Comparison of ENCODE assay signal across 26 cellular contexts in the genomic region with DNA sequence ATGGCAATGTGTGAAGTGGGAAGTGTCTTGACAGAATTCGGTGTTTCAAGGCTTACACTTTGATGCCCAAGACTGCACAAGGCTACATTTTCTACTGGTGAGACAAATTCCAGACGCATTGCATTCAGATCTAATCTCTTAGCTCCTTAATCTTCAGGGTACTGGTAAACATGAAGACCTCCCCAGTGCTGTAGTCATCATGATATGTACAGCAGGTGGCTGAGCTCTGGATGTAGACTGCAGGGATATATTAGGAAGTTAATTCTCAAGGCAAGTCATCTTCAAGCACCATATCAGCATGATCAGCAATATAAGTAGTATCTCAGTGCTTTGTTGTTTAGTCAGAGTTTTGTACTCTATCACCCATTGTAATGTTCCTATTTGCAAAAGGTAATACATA.
DNase-seq lines count a peak whose midpoint lies in the region; ATAC-seq, FAIRE-seq and TF ChIP-seq lines count a peak whose summit lies in the region.
"Had no signal": no experiment of that assay in that cellular context is flagged by ENCODE, and none has a peak within 500 bp of the region (broad histone marks: within the 10 kb centered on the region; RNA-seq: fewer than 3 reads in every experiment).

No MANE protein-coding gene starts in this region.

- peaks cover 93% of the 10 kb centered on the region for H3K4me1 Mint-ChIP-seq in T-helper 1 cell treated with Interleukin-12 subunit alpha and Interleukin-12 subunit beta and Interleukin-4 antibody, amounts not matched to agents 30 μg/mL and 1 μg/mL, for 36 hours (ENCODE audit: low read depth)
- H3K4me1 Mint-ChIP-seq in CD4-positive, alpha-beta memory T cell: peaks cover 82 to 97% (median 91%) of the 10 kb centered on the region in 4 donors
- peaks cover 93% of the 10 kb centered on the region for H3K4me1 Mint-ChIP-seq in activated B cell treated with CpG ODN at 0.5 μM for 24 hours
- H3K4me1 Mint-ChIP-seq in effector memory CD8-positive, alpha-beta T cell (ENCODE audit: low read depth in 2 of 2): peaks cover 67% of the 10 kb centered on the region in 2 donors

- no peak overlapping the region for H3K4me3 ChIP-seq in CD4-positive, alpha-beta memory T cell (ENCODE audit: low read length in 2 of 2)
- H3K4me3 ChIP-seq in HepG2 (replicated peaks in 1 of 3; ENCODE audit: insufficient read depth in 1 of 3, low read depth in 2 of 3, low read length in 3 of 3): no peak overlapping the region
- H3K4me3 ChIP-seq: GM12878, HAP-1, lower lobe of right lung, pancreas, right lobe of liver had no signal

- H4K20me1 ChIP-seq in HepG2 (ENCODE audit: insufficient read depth, low read length): no peaks in the 10 kb centered on the region

- peak overlapping the region; percentile 57 for H3K27ac ChIP-seq in CD4-positive, alpha-beta memory T cell (ENCODE audit: low read depth, low read length)
- H3K27ac ChIP-seq in HepG2 (ENCODE audit: extremely low read length, insufficient read depth, low read length): no peak overlapping the region
- H3K27ac ChIP-seq: 22Rv1, epithelial cell of prostate, foreskin keratinocyte, lower lobe of right lung, pancreas, right lobe of liver had no signal

- no peak overlapping the region for H3K9ac ChIP-seq in HepG2 (ENCODE audit: insufficient read depth, low read depth, low read length)

- H3K27ac Mint-ChIP-seq in T-helper 1 cell treated with Interleukin-12 subunit alpha and Interleukin-12 subunit beta and Interleukin-4 antibody, amounts not matched to agents 30 μg/mL and 1 μg/mL, for 36 hours: peak overlapping the region; percentile 70
- H3K27ac Mint-ChIP-seq in CD4-positive, alpha-beta memory T cell: peak overlapping the region in 6 of 7 donors; percentile 76 to 98 (median 92)
- H3K27ac Mint-ChIP-seq in activated B cell treated with CpG ODN at 0.5 μM for 24 hours: peak overlapping the region; percentile 74
- peak overlapping the region; percentile 88 to 89 for H3K27ac Mint-ChIP-seq in effector memory CD8-positive, alpha-beta T cell
- H3K27ac Mint-ChIP-seq: type B pancreatic cell had no signal

- ATAC-seq in activated B cell treated with CpG ODN at 0.5 μM for 24 hours (ENCODE audit: low read depth) (no peak), HepG2 (no peak)
- ATAC-seq in effector memory CD8-positive, alpha-beta T cell (replicated peaks): no peak
- ATAC-seq: foreskin keratinocyte, pancreas, right lobe of liver had no signal

- no TSS peak for BruUV-seq in HepG2 (replicated peaks; lab: Mats Ljungman, UMichigan)

- peak overlapping the region; percentile 70 for H3K4me3 Mint-ChIP-seq in T-helper 1 cell treated with Interleukin-12 subunit alpha and Interleukin-12 subunit beta and Interleukin-4 antibody, amounts not matched to agents 30 μg/mL and 1 μg/mL, for 36 hours
- H3K4me3 Mint-ChIP-seq in CD4-positive, alpha-beta memory T cell: peak overlapping the region in 6 of 8 donors; percentile 59 to 84 (median 74)
- H3K4me3 Mint-ChIP-seq in activated B cell treated with CpG ODN at 0.5 μM for 24 hours: peak overlapping the region; percentile 6
- peak overlapping the region; percentile 55 to 71 for H3K4me3 Mint-ChIP-seq in effector memory CD8-positive, alpha-beta T cell
- H3K4me3 Mint-ChIP-seq: type B pancreatic cell had no signal

- no peak for FAIRE-seq in HepG2 (lab: Jason Lieb, UNC)
- FAIRE-seq: bronchial epithelial cell, GM12878, pancreas had no signal

- no peaks in the 10 kb centered on the region for H3K27me3 Mint-ChIP-seq in T-helper 1 cell treated with Interleukin-12 subunit alpha and Interleukin-12 subunit beta and Interleukin-4 antibody, amounts not matched to agents 30 μg/mL and 1 μg/mL, for 36 hours (ENCODE audit: low read depth)
- H3K27me3 Mint-ChIP-seq in CD4-positive, alpha-beta memory T cell: no peaks in the 10 kb centered on the region
- H3K27me3 Mint-ChIP-seq in activated B cell treated with CpG ODN at 0.5 μM for 24 hours: no peaks in the 10 kb centered on the region
- H3K27me3 Mint-ChIP-seq in effector memory CD8-positive, alpha-beta T cell: no peaks in the 10 kb centered on the region
- H3K27me3 Mint-ChIP-seq: type B pancreatic cell had no signal

- TF ChIP-seq CTCF in activated B cell treated with CpG ODN at 0.5 μM for 24 hours (IDR thresholded peaks at IDR 0.05) (no peak), HepG2 (CRISPR knock-in tag; IDR thresholded peaks at IDR 0.05) (no peak)

- H3K36me3 Mint-ChIP-seq in T-helper 1 cell treated with Interleukin-12 subunit alpha and Interleukin-12 subunit beta and Interleukin-4 antibody, amounts not matched to agents 30 μg/mL and 1 μg/mL, for 36 hours (ENCODE audit: low read depth): peaks cover 71% of the 10 kb centered on the region
- H3K36me3 Mint-ChIP-seq in CD4-positive, alpha-beta memory T cell: peaks cover 72 to 87% of the 10 kb centered on the region in 2 donors
- peaks cover 91% of the 10 kb centered on the region for H3K36me3 Mint-ChIP-seq in activated B cell treated with CpG ODN at 0.5 μM for 24 hours (ENCODE audit: low read depth)
- peaks cover 76% of the 10 kb centered on the region for H3K36me3 Mint-ChIP-seq in effector memory CD8-positive, alpha-beta T cell (ENCODE audit: insufficient read depth)
- H3K36me3 Mint-ChIP-seq: type B pancreatic cell had no signal

- H3K79me2 ChIP-seq in HepG2 (ENCODE audit: insufficient read depth, low read length): no peaks in the 10 kb centered on the region

- H3K9me3 Mint-ChIP-seq in T-helper 1 cell treated with Interleukin-12 subunit alpha and Interleukin-12 subunit beta and Interleukin-4 antibody, amounts not matched to agents 30 μg/mL and 1 μg/mL, for 36 hours: no peaks in the 10 kb centered on the region
- H3K9me3 Mint-ChIP-seq in CD4-positive, alpha-beta memory T cell: peaks cover 0 to 3% (median 0%) of the 10 kb centered on the region in 8 donors
- H3K9me3 Mint-ChIP-seq in activated B cell treated with CpG ODN at 0.5 μM for 24 hours: no peaks in the 10 kb centered on the region
- H3K9me3 Mint-ChIP-seq in effector memory CD8-positive, alpha-beta T cell: peaks cover 3 to 9% of the 10 kb centered on the region in 2 donors

- intact Hi-C loops in CD4-positive, alpha-beta memory T cell (cut with micrococcal nuclease): no loop called here
- intact Hi-C loops in activated B cell treated with CpG ODN at 0.5 μM for 24 hours (cut with micrococcal nuclease) (no loop called here), HepG2 (cut with micrococcal nuclease; ENCODE audit: unreplicated experiment) (no loop called here)

- WGBS in HepG2 (ENCODE audit: low lambda C conversion rate): 0% methylated on average over 2 of the region's 2 CpGs

- no peak for TF ChIP-seq POLR2A in HepG2 (IDR thresholded peaks at IDR 0.05; ENCODE audit: insufficient read depth in 1 of 2, low read depth in 2 of 2, low read length in 2 of 2)

- TF ChIP-seq EP300 in HepG2 (IDR thresholded peaks at IDR 0.05; ENCODE audit: low read depth in 2 of 2, low read length in 2 of 2) (no peak), HepG2 (CRISPR knock-in tag; IDR thresholded peaks at IDR 0.05; ENCODE audit: borderline replicate concordance) (no peak)

- no peak for TF ChIP-seq RAD21 in HepG2 (CRISPR knock-in tag; IDR thresholded peaks at IDR 0.05)

- POLR2A ChIA-PET in CD4-positive, alpha-beta memory T cell (lab: Charles Lee; ENCODE audit: partially characterized antibody): interaction anchor here (0.6 to 40.8 kb wide), 13 partner anchors 8 to 202 kb away, joined by 3 to 2673 read pairs (median 20); partner anchors contain the start of gene IKZF1
- POLR2A ChIA-PET in activated B cell treated with CpG ODN at 0.5 μM for 24 hours (lab: Charles Lee) (interaction anchor here (0.8 to 6.7 kb wide), 13 partner anchors 12 to 160 kb away, joined by 3 to 88 read pairs (median 6); partner anchors contain the start of gene IKZF1), HepG2 (lab: Yijun Ruan, JAX) (no interaction called here)

- CTCF ChIA-PET in CD4-positive, alpha-beta memory T cell (lab: Charles Lee; ENCODE audit: partially characterized antibody): interaction anchor here (0.7 to 21.6 kb wide), 16 partner anchors 7 to 223 kb away, joined by 3 to 424 read pairs (median 22); partner anchors contain the start of gene IKZF1
- CTCF ChIA-PET in activated B cell treated with CpG ODN at 0.5 μM for 24 hours (lab: Charles Lee) (interaction anchor here (0.9 to 9.9 kb wide), 10 partner anchors 19 to 223 kb away, joined by 3 to 104 read pairs (median 6); no protein-coding TSS in a partner anchor), HepG2 (lab: Yijun Ruan, JAX; ENCODE audit: low intra/inter-chr PET ratio, low total read pairs) (no interaction called here)

- no peak overlapping the region for H3K4me2 ChIP-seq in HepG2 (ENCODE audit: low read depth, low read length)

- peaks cover 31% of the 10 kb centered on the region for H3K36me3 ChIP-seq in CD4-positive, alpha-beta memory T cell (ENCODE audit: insufficient read depth, low read length)
- no peaks in the 10 kb centered on the region for H3K36me3 ChIP-seq in HepG2 (replicated peaks in 1 of 2; ENCODE audit: control insufficient read depth in 1 of 2, insufficient read depth in 2 of 2, low read length in 2 of 2)
- H3K36me3 ChIP-seq: HAP-1, lower lobe of right lung, pancreas, right lobe of liver had no signal

- H3K4me1 ChIP-seq in CD4-positive, alpha-beta memory T cell (ENCODE audit: insufficient read depth, low read length): peaks cover 100% of the 10 kb centered on the region
- H3K4me1 ChIP-seq in HepG2 (ENCODE audit: insufficient read depth, low read length): no peaks in the 10 kb centered on the region
- H3K4me1 ChIP-seq: foreskin keratinocyte, HAP-1, pancreas, right lobe of liver had no signal

- no peak overlapping the region for H2AFZ ChIP-seq in HepG2 (ENCODE audit: low read length)

- H3K27me3 ChIP-seq in CD4-positive, alpha-beta memory T cell (ENCODE audit: insufficient read depth, low read length): no peaks in the 10 kb centered on the region
- H3K27me3 ChIP-seq in HepG2 (ENCODE audit: control insufficient read depth in 1 of 2, insufficient read depth in 2 of 2, low read length in 2 of 2): no peaks in the 10 kb centered on the region
- H3K27me3 ChIP-seq: foreskin keratinocyte, pancreas, right lobe of liver had no signal

- DNase-seq in T-helper 1 cell (no peak), activated B cell treated with CpG ODN at 0.5 μM for 24 hours (no peak), DMS53 (lab: John Stamatoyannopoulos, UW) (no peak), HepG2 (ENCODE audit: low spot score) (no peak), mesenteric fat pad (ENCODE audit: low spot score) (no peak)
- peak in 1 of 5 donors; percentile 59 for DNase-seq in CD4-positive, alpha-beta memory T cell
- no peak for DNase-seq in effector memory CD8-positive, alpha-beta T cell
- DNase-seq: activated CD4-positive, CD25-positive, alpha-beta regulatory T cell; activated CD8-positive, alpha-beta memory T cell treated with anti-CD3 and anti-CD28 coated beads, Interleukin-2, amount 50 U/mL, for 4 hours; foreskin keratinocyte; hippocampal formation; islet precursor cell; lower lobe of right lung; NCI-H1436 treated with DMSO at 0.1 percent for 48 hours; NCI-H2171; OCI-M1; pancreas; right lobe of liver; SHP77 had no signal

- in situ Hi-C loops in HepG2 (cut with HindIII; ENCODE audit: extremely low pct_ligation_motif_present, low pct_unique_long_range_greater_than_20kb): no loop called here

- H3K9me3 ChIP-seq in CD4-positive, alpha-beta memory T cell (ENCODE audit: control insufficient read depth in 1 of 2, low read length in 2 of 2): no peaks in the 10 kb centered on the region
- peaks cover 18% of the 10 kb centered on the region for H3K9me3 ChIP-seq in HepG2 (ENCODE audit: low read length)
- H3K9me3 ChIP-seq: HAP-1, lower lobe of right lung, pancreas, right lobe of liver had no signal

TF ChIP-seq in HepG2, 621 proteins besides CTCF, POLR2A, EP300 and RAD21 (continues in another document):
- TF ChIP-seq RBM22 (optimal IDR thresholded peaks at IDR 0.05; ENCODE audit: low read length): no peak

Comparison
In these comparisons a context has a peak if more than half of its experiments do, and no peak if none do; other contexts are left out.
1. H3K4me3 Mint-ChIP-seq: peak in every context shown above with its lines; median percentile 74 in CD4-positive, alpha-beta memory T cell; 70 in T-helper 1 cell treated with Interleukin-12 subunit alpha and Interleukin-12 subunit beta and Interleukin-4 antibody, amounts not matched to agents 30 μg/mL and 1 μg/mL, for 36 hours; 63 in effector memory CD8-positive, alpha-beta T cell; 6 in activated B cell treated with CpG ODN at 0.5 μM for 24 hours.